Comparison of ENCODE assay signal across 25 cellular contexts in the genomic region with DNA sequence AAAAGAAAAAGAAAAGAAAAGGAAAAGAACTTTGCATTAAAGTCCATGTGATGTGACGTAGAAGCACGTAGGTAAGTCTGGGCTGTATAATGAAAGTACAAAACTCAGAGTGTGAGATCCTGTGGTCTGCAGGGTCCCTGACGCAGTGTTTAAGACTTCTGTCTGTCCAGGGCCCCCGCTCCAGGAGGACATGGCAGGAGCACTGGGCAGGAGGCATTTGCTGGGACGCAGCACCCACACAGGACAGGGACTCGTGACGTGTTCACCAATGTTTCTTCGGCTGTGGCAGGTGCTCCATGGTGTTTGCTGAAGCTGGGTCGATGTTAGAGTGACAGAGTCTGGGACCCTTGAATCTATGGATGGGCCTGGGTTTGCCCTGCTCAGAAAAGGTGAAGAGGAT.
"Had no signal": no experiment of that assay in that cellular context is flagged by ENCODE, and none has a peak within 500 bp of the region (broad histone marks: within the 10 kb centered on the region; RNA-seq: fewer than 3 reads in every experiment).

No MANE protein-coding gene starts in this region.

- H3K4me2 ChIP-seq: SK-N-SH had no signal

- H3K9ac ChIP-seq: SK-N-SH had no signal

- H3K27ac ChIP-seq: adrenal gland, Peyer's patch, RWPE1, SJCRH30, VCaP had no signal

- H3K36me3 Mint-ChIP-seq: activated naive CD8-positive, alpha-beta T cell treated with anti-CD3 and anti-CD28 coated beads, Interleukin-2, amount 10 ng/mL, durations not matched to agents 7 days and 5 days had no signal

- H3K9me3 ChIP-seq: adrenal gland, MG63, Peyer's patch, SJCRH30, SK-N-SH had no signal

- DNase-seq: activated CD4-positive, alpha-beta memory T cell treated with anti-CD3 and anti-CD28 coated beads, Interleukin-2, amount 10 ng/mL, durations not matched to agents 7 days and 5 days; activated CD4-positive, alpha-beta T cell treated with anti-CD3 and anti-CD28 coated beads for 36 hours; activated CD4-positive, alpha-beta T cell treated with anti-CD3 and anti-CD28 coated beads, Interleukin-2, amount 50 U/mL, for 1 hour; activated naive CD4-positive, alpha-beta T cell treated with anti-CD3 and anti-CD28 coated beads, Interleukin-2, amount 50 U/mL, for 16 hours; activated naive CD8-positive, alpha-beta T cell treated with anti-CD3 and anti-CD28 coated beads, Interleukin-2, amount 10 ng/mL, durations not matched to agents 7 days and 5 days; activated T-cell treated with anti-CD3 and anti-CD28 coated beads for 4 hours; activated T-cell treated with anti-CD3 and anti-CD28 coated beads, Interleukin-2, amount 50 U/mL, for 48 hours; adrenal gland; anterior cingulate cortex; caudate nucleus; MG63; MV-4-11; NCI-H1092 treated with DMSO at 0.1 percent for 48 hours; NCI-H1417 treated with DMSO at 0.1 percent for 48 hours; NCI-H1694 treated with DMSO at 0.1 percent for 48 hours; NCI-H2029 treated with DMSO at 0.1 percent for 48 hours; NCI-H446; NCI-H524; Right ventricle myocardium superior; SJCRH30; SK-N-SH; T-helper 1 cell had no signal

- H3K4me3 Mint-ChIP-seq: activated CD4-positive, alpha-beta memory T cell treated with anti-CD3 and anti-CD28 coated beads, Interleukin-2, amount 10 ng/mL, durations not matched to agents 7 days and 5 days; activated CD4-positive, alpha-beta T cell treated with anti-CD3 and anti-CD28 coated beads for 36 hours; activated naive CD8-positive, alpha-beta T cell treated with anti-CD3 and anti-CD28 coated beads, Interleukin-2, amount 10 ng/mL, durations not matched to agents 7 days and 5 days had no signal

- H3K4me1 ChIP-seq: adrenal gland, Peyer's patch, SJCRH30 had no signal

- H3K27me3 Mint-ChIP-seq: activated CD4-positive, alpha-beta T cell treated with anti-CD3 and anti-CD28 coated beads for 36 hours had no signal

- H3K27ac Mint-ChIP-seq: activated CD4-positive, alpha-beta memory T cell treated with anti-CD3 and anti-CD28 coated beads, Interleukin-2, amount 10 ng/mL, durations not matched to agents 7 days and 5 days; activated CD4-positive, alpha-beta T cell treated with anti-CD3 and anti-CD28 coated beads for 36 hours; activated naive CD8-positive, alpha-beta T cell treated with anti-CD3 and anti-CD28 coated beads, Interleukin-2, amount 10 ng/mL, durations not matched to agents 7 days and 5 days had no signal

- ATAC-seq: activated CD4-positive, alpha-beta T cell treated with anti-CD3 and anti-CD28 coated beads for 36 hours had no signal

- H3K27me3 ChIP-seq: Peyer's patch had no signal

- H3K4me3 ChIP-seq: adrenal gland, MG63, Peyer's patch, SJCRH30 had no signal

- H3K4me1 Mint-ChIP-seq: activated CD4-positive, alpha-beta memory T cell treated with anti-CD3 and anti-CD28 coated beads, Interleukin-2, amount 10 ng/mL, durations not matched to agents 7 days and 5 days; activated CD4-positive, alpha-beta T cell treated with anti-CD3 and anti-CD28 coated beads for 36 hours; activated naive CD8-positive, alpha-beta T cell treated with anti-CD3 and anti-CD28 coated beads, Interleukin-2, amount 10 ng/mL, durations not matched to agents 7 days and 5 days had no signal
